Comparison of ENCODE assay signal across 10 cellular contexts in genomic region chr2:165791811-165792454, GRCh38. TPM values are rescaled to one million over a fixed set of nuclear protein-coding genes. Genes with fewer than 3 reads are reported as not detected.
DNase-seq lines count a peak whose midpoint lies in the region; ATAC-seq and TF ChIP-seq lines count a peak whose summit lies in the region.
"Had no signal": no experiment of that assay in that cellular context is flagged by ENCODE, and none has a peak within 500 bp of the region (broad histone marks: within the 10 kb centered on the region; RNA-seq: fewer than 3 reads in every experiment).

No MANE protein-coding gene starts in this region.

- H4K8ac ChIP-seq in mesenchymal stem cell (ENCODE audit: low read length), result no peak overlapping the region

- intact Hi-C loops in body of pancreas (cut with DNase I), result no loop called here

- H2AK5ac ChIP-seq in mesenchymal stem cell (ENCODE audit: low read length, severe bottlenecking), result no peak overlapping the region

- peak; percentile 44 for DNase-seq in COLO829 (ENCODE audit: low spot score)
- DNase-seq in HT-29 (ENCODE audit: low spot score), result peak; percentile 50
- no peak for DNase-seq in body of pancreas
- peak; percentile 37 for DNase-seq in mesenchymal stem cell
- no peak for DNase-seq in stimulated activated CD4-positive, alpha-beta T cell treated with anti-CD3 and anti-CD28 coated beads, Interleukin-4, amount 100 ng/mL, for 4 hours
- DNase-seq: COR-L47, transverse colon had no signal

- peaks cover 7% of the 10 kb centered on the region for H3K79me1 ChIP-seq in mesenchymal stem cell (replicated peaks; ENCODE audit: low read length, poor library complexity, severe bottlenecking)

- H3K9me3 ChIP-seq in body of pancreas (no peaks in the 10 kb centered on the region), mesenchymal stem cell (ENCODE audit: control insufficient read depth, low read length) (no peaks in the 10 kb centered on the region)
- H3K9me3 ChIP-seq: transverse colon had no signal

- no peak overlapping the region for H4K91ac ChIP-seq in mesenchymal stem cell (ENCODE audit: low read length)

- H2BK5ac ChIP-seq in mesenchymal stem cell (ENCODE audit: low read depth, low read length, poor library complexity, severe bottlenecking), result no peak overlapping the region

- no peak overlapping the region for H3K4me3 ChIP-seq in body of pancreas
- H3K4me3 ChIP-seq in mesenchymal stem cell (ENCODE audit: insufficient read depth in 1 of 2, low read depth in 1 of 2, low read length in 2 of 2), result no peak overlapping the region

- H2BK120ac ChIP-seq in mesenchymal stem cell (ENCODE audit: low read depth, low read length), result no peak overlapping the region

- TF ChIP-seq CTCF in body of pancreas (IDR thresholded peaks at IDR 0.05), result no peak

- no peak overlapping the region for H3K4me2 ChIP-seq in mesenchymal stem cell (ENCODE audit: low read length, poor library complexity, severe bottlenecking)

- peak overlapping the region in 3 of 4 donors; percentile 94 to 99 (median 99) for H3K27ac ChIP-seq in body of pancreas
- peak overlapping the region; percentile 55 for H3K27ac ChIP-seq in mesenchymal stem cell (ENCODE audit: low read length, poor library complexity, severe bottlenecking)

- 36 to 46% methylated on average over 2 of the region's 2 CpGs for WGBS in body of pancreas, 2 donors
- 40% methylated on average over 1 of the region's 2 CpGs for WGBS in mesenchymal stem cell

- no peak overlapping the region for H3K23ac ChIP-seq in mesenchymal stem cell (ENCODE audit: low read length in 2 of 2)

- H3K4ac ChIP-seq in mesenchymal stem cell (ENCODE audit: low read depth in 1 of 2, low read length in 2 of 2), result no peak overlapping the region

- H2AFZ ChIP-seq in mesenchymal stem cell (ENCODE audit: low read depth, low read length), result no peak overlapping the region

- H3K36me3 ChIP-seq in body of pancreas (replicated peaks in 1 of 2; ENCODE audit: insufficient read depth in 1 of 2, low read depth in 2 of 2) (no peaks in the 10 kb centered on the region), mesenchymal stem cell (ENCODE audit: control insufficient read depth in 1 of 2, insufficient read depth in 2 of 2, low read depth in 1 of 2, low read length in 2 of 2) (peaks cover 0 to 2% of the 10 kb centered on the region in 2 experiments)
- H3K36me3 ChIP-seq: transverse colon had no signal

- no peak overlapping the region for H3K18ac ChIP-seq in mesenchymal stem cell (ENCODE audit: low read depth in 1 of 2, low read length in 2 of 2)

- H2BK12ac ChIP-seq in mesenchymal stem cell (ENCODE audit: low read length in 2 of 2), result no peak overlapping the region

- peaks cover 48% of the 10 kb centered on the region for H3K4me1 ChIP-seq in body of pancreas
- peaks cover 17% of the 10 kb centered on the region for H3K4me1 ChIP-seq in mesenchymal stem cell (ENCODE audit: control insufficient read depth, insufficient read depth, low read depth, low read length)

- H3K27me3 ChIP-seq in body of pancreas (no peaks in the 10 kb centered on the region), mesenchymal stem cell (ENCODE audit: control insufficient read depth in 1 of 2, insufficient read depth in 1 of 2, low read length in 2 of 2) (peaks cover 0 to 14% of the 10 kb centered on the region in 2 experiments)

- no peak overlapping the region for H3K9ac ChIP-seq in mesenchymal stem cell (ENCODE audit: low read length)

- TF ChIP-seq POLR2A in body of pancreas (IDR thresholded peaks at IDR 0.05), result no peak

- no peak overlapping the region for H2BK15ac ChIP-seq in mesenchymal stem cell (ENCODE audit: low read depth, poor library complexity, severe bottlenecking)

- ATAC-seq in body of pancreas, result no peak
- ATAC-seq in GM19023 (IDR thresholded peaks at IDR 0.05; ENCODE audit: unreplicated experiment), result no peak
- no peak for ATAC-seq in HG02938 (IDR thresholded peaks at IDR 0.05; ENCODE audit: unreplicated experiment)
- no peak for ATAC-seq in GM21447 (IDR thresholded peaks at IDR 0.05; ENCODE audit: unreplicated experiment)

- H3K14ac ChIP-seq in mesenchymal stem cell (ENCODE audit: low read length in 2 of 2), result no peak overlapping the region

RNA-seq across cellular contexts. Expression of gene GALNT3, which starts 2.1 kb away (rescaled TPM):
- 35.2 and 39.6 TPM in 2 replicates for total RNA-seq in HT-29 (2014; rRNA removed; shearing (Covaris generic))
- 10 to 100 TPM; 29.7 to 64.9 TPM for total RNA-seq in body of pancreas
- polyA plus RNA-seq in mesenchymal stem cell (2013, experiment 1 of 2), result 3.3 TPM
- polyA plus RNA-seq in mesenchymal stem cell (2013, experiment 2 of 2), result 3.7 TPM

Comparison
In these comparisons a context has a peak if more than half of its experiments do, and no peak if none do; other contexts are left out.
1. DNase-seq: peak in COLO829 (single experiment), HT-29 (single experiment) and mesenchymal stem cell (single experiment); none in body of pancreas (0 of 4) and stimulated activated CD4-positive, alpha-beta T cell treated with anti-CD3 and anti-CD28 coated beads, Interleukin-4, amount 100 ng/mL, for 4 hours (0 of 2).